10 cellular contexts compared by ENCODE assay signal in the genomic region with DNA sequence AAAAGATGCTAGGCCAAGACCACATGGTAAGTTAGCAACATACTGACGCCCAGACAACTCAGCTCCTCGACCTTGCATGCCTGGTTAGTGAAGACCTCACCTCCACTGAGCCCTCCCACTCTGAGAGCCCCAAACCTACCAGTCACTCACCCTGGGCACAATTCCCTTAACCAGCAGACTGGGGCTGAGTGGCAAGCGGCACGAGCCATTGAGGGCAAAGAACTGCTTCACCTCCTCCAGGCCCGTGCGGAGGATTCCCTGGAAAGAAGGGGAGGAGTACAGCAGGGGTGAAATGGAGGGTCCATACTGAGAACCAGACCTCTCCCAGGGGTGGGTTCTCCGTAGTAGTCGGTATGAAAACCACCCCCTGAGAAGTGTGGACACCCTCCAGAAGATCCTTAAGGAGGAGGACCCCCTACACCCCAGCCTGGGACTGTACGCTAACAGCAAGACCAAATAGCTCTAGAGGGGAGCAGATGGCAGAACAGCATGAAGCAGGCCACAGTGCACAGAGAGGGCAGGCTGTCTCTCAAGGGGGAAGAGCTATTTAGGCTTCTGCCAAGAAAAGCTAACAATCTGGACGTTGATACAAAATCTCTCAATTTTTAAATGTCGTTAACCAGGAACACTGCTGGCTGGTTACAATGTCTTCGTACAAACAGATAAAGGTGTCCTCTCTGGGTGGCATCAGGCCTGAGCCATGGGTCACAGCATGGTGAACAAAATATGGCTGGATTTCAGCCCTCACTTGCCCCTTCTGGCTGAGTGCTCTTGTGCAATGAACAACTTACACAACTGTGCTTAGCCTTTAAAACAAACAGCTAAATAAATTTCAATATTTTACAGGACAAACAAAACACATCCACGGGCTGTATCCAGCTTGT. TPM values are rescaled to one million over a fixed set of nuclear protein-coding genes. Genes with fewer than 3 reads are reported as not detected.
DNase-seq lines count a peak whose midpoint lies in the region; ATAC-seq and TF ChIP-seq lines count a peak whose summit lies in the region.
"Had no signal": no experiment of that assay in that cellular context is flagged by ENCODE, and none has a peak within 500 bp of the region (broad histone marks: within the 10 kb centered on the region; RNA-seq: fewer than 3 reads in every experiment).

No MANE protein-coding gene starts in this region.

- no peak overlapping the region for H3K27ac Mint-ChIP-seq in nephron progenitor cell

- H3K27me3 Mint-ChIP-seq in nephron progenitor cell (ENCODE audit: low read depth, poor library complexity): peaks cover 2% of the 10 kb centered on the region

- H3K4me3 ChIP-seq in stomach smooth muscle (ENCODE audit: low read length in 2 of 2): no peak overlapping the region
- H3K4me3 ChIP-seq: GM23248 had no signal

- H3K4me3 Mint-ChIP-seq in nephron progenitor cell: no peak overlapping the region

- H3K4me1 ChIP-seq in stomach smooth muscle (ENCODE audit: control insufficient read depth, insufficient read depth, low read length): peaks cover 58% of the 10 kb centered on the region

- no peak overlapping the region for H3K9ac ChIP-seq in stomach smooth muscle (ENCODE audit: low read length in 2 of 2)
- H3K9ac ChIP-seq: GM23248 had no signal

- no peaks in the 10 kb centered on the region for H3K27me3 ChIP-seq in stomach smooth muscle (ENCODE audit: control insufficient read depth in 1 of 2, insufficient read depth in 2 of 2, low read length in 2 of 2)

- no peaks in the 10 kb centered on the region for H3K9me3 ChIP-seq in stomach smooth muscle (ENCODE audit: control insufficient read depth in 2 of 2, low read length in 2 of 2)

- H3K36me3 ChIP-seq in stomach smooth muscle (ENCODE audit: control insufficient read depth in 2 of 2, insufficient read depth in 2 of 2, low read length in 2 of 2): peaks cover 26 to 44% of the 10 kb centered on the region in 2 donors

- ATAC-seq in left lobe of liver (peak; percentile 76), GM18858 (IDR thresholded peaks at IDR 0.05; ENCODE audit: unreplicated experiment) (no peak), GM21360 (IDR thresholded peaks at IDR 0.05; ENCODE audit: unreplicated experiment) (no peak)

- peaks cover 58% of the 10 kb centered on the region for H3K36me3 Mint-ChIP-seq in nephron progenitor cell (ENCODE audit: low read depth)

- H3K4me1 Mint-ChIP-seq in nephron progenitor cell: peaks cover 15% of the 10 kb centered on the region

- H3K27ac ChIP-seq in stomach smooth muscle (ENCODE audit: low read length): peak overlapping the region; percentile 76
- H3K27ac ChIP-seq: GM23248 had no signal

- DNase-seq in NCI-H446 treated with DMSO at 0.1 percent for 48 hours (lab: John Stamatoyannopoulos, UW) (peak; percentile 71), cerebellar cortex (ENCODE audit: low spot score) (peak; percentile 93), left lobe of liver (ENCODE audit: low spot score) (peak; percentile 73), nephron progenitor cell (no peak), HT-29 (ENCODE audit: low spot score) (no peak)
- DNase-seq: GM23248, NCI-H1105 treated with DMSO at 0.1 percent for 48 hours had no signal

- no peak for TF ChIP-seq CTCF in nephron progenitor cell (IDR thresholded peaks at IDR 0.05)

- no peaks in the 10 kb centered on the region for H3K9me3 Mint-ChIP-seq in nephron progenitor cell

RNA-seq across cellular contexts. Expression of a gene that starts 31.0 kb away (rescaled TPM):
- total RNA-seq in left lobe of liver: 34.1 TPM
- 32.6 and 40.7 TPM in 2 replicates for total RNA-seq in HT-29 (2014; rRNA removed; shearing (Covaris generic))

RNA-seq across cellular contexts. Expression of a gene that starts 52.0 kb away (rescaled TPM):
- 14.8 TPM for total RNA-seq in left lobe of liver
- 55.3 and 55.4 TPM in 2 replicates for total RNA-seq in HT-29 (2014; rRNA removed; shearing (Covaris generic))

Comparison
In these comparisons a context has a peak if more than half of its experiments do, and no peak if none do; other contexts are left out.
1. DNase-seq: peak in NCI-H446 treated with DMSO at 0.1 percent for 48 hours (single experiment), cerebellar cortex (single experiment) and left lobe of liver (single experiment); none in nephron progenitor cell (single experiment) and HT-29 (single experiment).